9 cellular contexts compared by ENCODE assay signal in the genomic region with DNA sequence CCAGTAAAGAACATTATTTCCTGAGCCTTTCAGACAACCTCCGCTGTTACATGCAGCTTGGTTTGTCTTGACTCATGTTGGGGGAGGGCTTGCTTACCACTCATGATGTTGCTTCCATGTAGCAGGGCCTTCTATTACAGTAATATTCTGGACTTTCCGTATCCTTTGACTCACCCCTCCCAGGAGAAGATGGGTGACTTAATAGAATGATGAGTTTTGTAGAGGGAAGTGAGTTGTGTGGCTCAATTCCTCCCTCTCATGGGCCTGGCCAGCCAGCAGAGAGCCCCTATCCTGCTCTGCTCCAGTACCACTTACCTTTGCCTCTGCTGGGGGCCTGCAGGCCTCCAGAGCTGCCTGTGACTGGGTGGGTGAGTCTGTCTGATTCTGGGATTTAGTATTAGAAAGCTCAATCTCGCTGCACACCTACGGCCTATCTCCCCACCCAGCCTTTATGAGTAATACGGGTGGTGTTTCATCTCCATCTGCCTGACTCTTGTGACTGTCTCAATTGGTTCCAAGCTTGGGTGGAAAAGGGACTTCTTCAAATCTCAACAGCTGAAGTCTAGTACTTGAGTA. TPM values are rescaled to one million over a fixed set of nuclear protein-coding genes. Genes with fewer than 3 reads are reported as not detected.
DNase-seq lines count a peak whose midpoint lies in the region; ATAC-seq and TF ChIP-seq lines count a peak whose summit lies in the region.
"Had no signal": no experiment of that assay in that cellular context is flagged by ENCODE, and none has a peak within 500 bp of the region (broad histone marks: within the 10 kb centered on the region; RNA-seq: fewer than 3 reads in every experiment).

No MANE protein-coding gene starts in this region.

- H3K27ac ChIP-seq in suprapubic skin, result no peak overlapping the region
- no peak overlapping the region for H3K27ac ChIP-seq in GM23338 (ENCODE audit: low read depth)
- H3K27ac ChIP-seq: tibial artery had no signal

- peaks cover 2% of the 10 kb centered on the region for H3K9me3 Mint-ChIP-seq in activated CD4-positive, alpha-beta T cell treated with anti-CD3 and anti-CD28 coated beads, Interleukin-2, amount 10 ng/mL, durations not matched to agents 24 days and 14 days
- no peaks in the 10 kb centered on the region for H3K9me3 Mint-ChIP-seq in GM23338

- peaks cover 39% of the 10 kb centered on the region for H3K4me1 Mint-ChIP-seq in activated CD4-positive, alpha-beta T cell treated with anti-CD3 and anti-CD28 coated beads, Interleukin-2, amount 10 ng/mL, durations not matched to agents 24 days and 14 days
- peaks cover 12% of the 10 kb centered on the region; the same call in 2 of the 3 replicates for H3K4me1 Mint-ChIP-seq in GM23338

- H3K27me3 ChIP-seq in suprapubic skin (no peaks in the 10 kb centered on the region), GM23338 (ENCODE audit: insufficient read depth) (no peaks in the 10 kb centered on the region)
- H3K27me3 ChIP-seq: tibial artery had no signal

- no peaks in the 10 kb centered on the region for H4K20me1 ChIP-seq in GM23338 (replicated peaks; ENCODE audit: insufficient read depth)

- peak overlapping the region; percentile 77 for H3K27ac Mint-ChIP-seq in activated CD4-positive, alpha-beta T cell treated with anti-CD3 and anti-CD28 coated beads, Interleukin-2, amount 10 ng/mL, durations not matched to agents 24 days and 14 days
- no peak overlapping the region for H3K27ac Mint-ChIP-seq in GM23338

- no peaks in the 10 kb centered on the region for H3K36me3 ChIP-seq in suprapubic skin
- H3K36me3 ChIP-seq in GM23338 (ENCODE audit: insufficient read depth), result no peaks in the 10 kb centered on the region
- H3K36me3 ChIP-seq: tibial artery had no signal

- H3K4me3 ChIP-seq in suprapubic skin (no peak overlapping the region), GM23338 (no peak overlapping the region)
- H3K4me3 ChIP-seq: tibial artery had no signal

- H3K4me2 ChIP-seq in GM23338, result no peak overlapping the region

- no peak for TF ChIP-seq EP300 in suprapubic skin (IDR thresholded peaks at IDR 0.05)

- H3K27me3 Mint-ChIP-seq in activated CD4-positive, alpha-beta T cell treated with anti-CD3 and anti-CD28 coated beads, Interleukin-2, amount 10 ng/mL, durations not matched to agents 24 days and 14 days, result no peaks in the 10 kb centered on the region
- peaks cover 2% of the 10 kb centered on the region for H3K27me3 Mint-ChIP-seq in GM23338 (ENCODE audit: insufficient read depth, low read depth, poor library complexity)

- no peaks in the 10 kb centered on the region for H3F3A ChIP-seq in GM23338 (replicated peaks; ENCODE audit: low read depth)

- no peaks in the 10 kb centered on the region for H3K9me3 ChIP-seq in suprapubic skin
- H3K9me3 ChIP-seq: tibial artery had no signal

- H3K36me3 Mint-ChIP-seq in activated CD4-positive, alpha-beta T cell treated with anti-CD3 and anti-CD28 coated beads, Interleukin-2, amount 10 ng/mL, durations not matched to agents 24 days and 14 days (ENCODE audit: low read depth), result no peaks in the 10 kb centered on the region
- H3K36me3 Mint-ChIP-seq in GM23338 (ENCODE audit: low read depth), result no peaks in the 10 kb centered on the region

- H3K9me2 ChIP-seq in GM23338 (ENCODE audit: insufficient read depth), result no peaks in the 10 kb centered on the region

- WGBS in suprapubic skin, result 82% methylated on average over 5 of the region's 5 CpGs

- TF ChIP-seq POLR2A in suprapubic skin (IDR thresholded peaks at IDR 0.05), result no peak

- intact Hi-C loops in activated CD4-positive, alpha-beta T cell treated with anti-CD3 and anti-CD28 coated beads, Interleukin-2, amount 10 ng/mL, durations not matched to agents 24 days and 14 days (cut with micrococcal nuclease), result loop anchor here (1.0 to 5.0 kb wide), 5 partner anchors 47 to 795 kb away; partner anchors contain the start of genes APBA1 and SMC5
- intact Hi-C loops in posterior cingulate gyrus (cut with DNase I), result no loop called here

- no peak for ATAC-seq in GM23338

- H3K4me3 Mint-ChIP-seq in activated CD4-positive, alpha-beta T cell treated with anti-CD3 and anti-CD28 coated beads, Interleukin-2, amount 10 ng/mL, durations not matched to agents 24 days and 14 days, result peak overlapping the region; percentile 14
- H3K4me3 Mint-ChIP-seq in GM23338, result no peak overlapping the region

- no peak overlapping the region for H2AFZ ChIP-seq in GM23338

- TF ChIP-seq CTCF in suprapubic skin (IDR thresholded peaks at IDR 0.05) (no peak), GM23338 (conservative IDR thresholded peaks at IDR 0.05; ENCODE audit: low read depth in 2 of 2) (no peak)

- DNase-seq in GM04503 (ENCODE audit: low read depth), result peak; percentile 44
- DNase-seq in activated CD4-positive, alpha-beta T cell treated with anti-CD3 and anti-CD28 coated beads, Interleukin-2, amount 10 ng/mL, durations not matched to agents 24 days and 14 days, result no peak
- peak; percentile 72 for DNase-seq in fibroblast of peridontal ligament (ENCODE audit: extremely low read depth)
- DNase-seq in stimulated activated CD4-positive, alpha-beta T cell treated with anti-CD3 and anti-CD28 coated beads, Interleukin-2, amount 100 ng/mL, for 48 hours, result peak; percentile 20 to 36
- no peak for DNase-seq in posterior cingulate gyrus
- no peak for DNase-seq in suprapubic skin (ENCODE audit: low spot score in 2 of 2)
- DNase-seq in GM23338 (ENCODE audit: low spot score), result no peak
- no peak for DNase-seq in HuH-7 (ENCODE audit: low spot score)
- DNase-seq: tibial artery had no signal

- H3K79me2 ChIP-seq in GM23338 (replicated peaks; ENCODE audit: insufficient read depth), result no peaks in the 10 kb centered on the region

- peaks cover 32% of the 10 kb centered on the region for H3K4me1 ChIP-seq in suprapubic skin
- H3K4me1 ChIP-seq in GM23338 (ENCODE audit: insufficient read depth), result peaks cover 5% of the 10 kb centered on the region; the same call in 1 of the 2 replicates

TF ChIP-seq in GM23338, 12 proteins besides CTCF, POLR2A, EP300 and RAD21 (continues in another document):
- no peak for TF ChIP-seq JUNB (IDR thresholded peaks at IDR 0.05; ENCODE audit: unreplicated experiment)
- no peak for TF ChIP-seq NANOG (IDR thresholded peaks at IDR 0.05; ENCODE audit: borderline replicate concordance)
- TF ChIP-seq ZNF331 (CRISPR knock-in tag; IDR thresholded peaks at IDR 0.05; ENCODE audit: low read depth), result no peak

RNA-seq across cellular contexts. Expression of gene KLF9, which starts 52.6 kb away (rescaled TPM):
- 16.3 and 16.5 TPM in 2 replicates for total RNA-seq in activated CD4-positive, alpha-beta T cell treated with anti-CD3 and anti-CD28 coated beads, Interleukin-2, amount 10 ng/mL, durations not matched to agents 24 days and 14 days
- total RNA-seq in suprapubic skin, result 100 to 1,000 TPM in 3 of 4 donors, 10 to 100 TPM in 1; 90.0 to 118 (median 109) TPM
- total RNA-seq in GM23338 (2014; rRNA removed; shearing (Covaris generic)), result 0.82 and 1.5 TPM in 2 replicates
- polyA plus RNA-seq in GM23338 (2016; fragmentation: Nextera tagmentation; extraction: Ambion mirVana), result 0.45 and 0.58 TPM in 2 replicates

Comparison
In these comparisons a context has a peak if more than half of its experiments do, and no peak if none do; other contexts are left out.
1. DNase-seq: peak in GM04503 (single experiment), fibroblast of peridontal ligament (single experiment) and stimulated activated CD4-positive, alpha-beta T cell treated with anti-CD3 and anti-CD28 coated beads, Interleukin-2, amount 100 ng/mL, for 48 hours (2 of 2); none in activated CD4-positive, alpha-beta T cell treated with anti-CD3 and anti-CD28 coated beads, Interleukin-2, amount 10 ng/mL, durations not matched to agents 24 days and 14 days (single experiment), posterior cingulate gyrus (0 of 10), suprapubic skin (0 of 2), GM23338 (single experiment) and HuH-7 (single experiment).